ENCODE assay signal across 9 cellular contexts in the genomic region with DNA sequence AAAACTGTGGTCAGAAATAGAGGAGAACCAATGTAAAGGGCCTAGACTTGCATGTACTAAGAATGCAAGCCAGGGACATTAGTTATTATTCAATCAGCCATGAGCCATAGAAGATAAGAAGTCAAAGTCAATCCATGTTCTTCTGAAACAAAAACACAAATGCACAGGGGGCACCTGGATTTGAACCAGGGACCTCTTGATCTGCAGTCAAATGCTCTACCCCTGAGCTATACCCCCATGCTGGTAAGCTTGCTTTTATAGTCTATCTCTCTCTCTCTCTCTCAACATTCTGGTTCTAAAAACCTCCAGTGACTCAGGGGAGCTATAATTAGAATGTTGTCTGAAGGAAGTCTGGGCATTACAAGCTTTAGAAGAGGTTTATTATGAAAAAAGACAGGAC.
A peak's percentile ranks its signal among the peaks of the same experiment; 100 is the strongest.
DNase-seq lines count a peak whose midpoint lies in the region; ATAC-seq and TF ChIP-seq lines count a peak whose summit lies in the region.
"Had no signal": no experiment of that assay in that cellular context is flagged by ENCODE, and none has a peak within 500 bp of the region (broad histone marks: within the 10 kb centered on the region; RNA-seq: fewer than 3 reads in every experiment).

No MANE protein-coding gene starts in this region.

- no peaks in the 10 kb centered on the region for H3K36me3 ChIP-seq in mesendoderm (ENCODE audit: control insufficient read depth, insufficient read depth, low read length)

- H3K27me3 Mint-ChIP-seq in Calu3 (ENCODE audit: unreplicated experiment), result no peaks in the 10 kb centered on the region
- peaks cover 8% of the 10 kb centered on the region for H3K27me3 Mint-ChIP-seq in activated CD8-positive, alpha-beta memory T cell treated with anti-CD3 and anti-CD28 coated beads, Interleukin-2, amount 10 ng/mL, durations not matched to agents 7 days and 5 days

- H3K4me3 Mint-ChIP-seq in Calu3 (ENCODE audit: low read depth, unreplicated experiment), result no peak overlapping the region
- H3K4me3 Mint-ChIP-seq in activated CD8-positive, alpha-beta memory T cell treated with anti-CD3 and anti-CD28 coated beads, Interleukin-2, amount 10 ng/mL, durations not matched to agents 7 days and 5 days, result no peak overlapping the region

- no peak overlapping the region for H2BK120ac ChIP-seq in mesendoderm (ENCODE audit: low read depth, low read length)

- CTCF ChIA-PET in Calu3 (lab: Charles Lee), result interaction anchor here (0.6 to 2.2 kb wide), 4 partner anchors 16 to 197 kb away, joined by 3 to 6 read pairs (median 3); a partner anchor contains a TSS
- CTCF ChIA-PET in activated CD8-positive, alpha-beta memory T cell treated with anti-CD3 and anti-CD28 coated beads, Interleukin-2, amount 10 ng/mL, durations not matched to agents 7 days and 5 days (lab: Charles Lee), result interaction anchor here (0.9 kb wide), 1 partner anchor 11 kb away, joined by 4 read pairs; no protein-coding TSS in a partner anchor

- H2AK5ac ChIP-seq in mesendoderm (ENCODE audit: low read length), result no peak overlapping the region

- no peaks in the 10 kb centered on the region for H3K27me3 ChIP-seq in mesendoderm (ENCODE audit: insufficient read depth, low read length, poor library complexity)

- no peak for TF ChIP-seq CTCF in Calu3 (IDR thresholded peaks at IDR 0.05; ENCODE audit: unreplicated experiment)

- no peak overlapping the region for H3K18ac ChIP-seq in mesendoderm (ENCODE audit: low read length)

- no peak overlapping the region for H2BK5ac ChIP-seq in mesendoderm (ENCODE audit: low read length)

- H4K8ac ChIP-seq in mesendoderm (ENCODE audit: low read depth, low read length), result no peak overlapping the region

- no peak overlapping the region for H3K23ac ChIP-seq in mesendoderm (ENCODE audit: low read length)

- H3K79me1 ChIP-seq in mesendoderm (ENCODE audit: low read length), result no peaks in the 10 kb centered on the region

- no peak for ATAC-seq in activated CD8-positive, alpha-beta memory T cell treated with anti-CD3 and anti-CD28 coated beads, Interleukin-2, amount 10 ng/mL, durations not matched to agents 7 days and 5 days
- no peak for ATAC-seq in stimulated activated naive CD8-positive, alpha-beta T cell treated with anti-CD3 and anti-CD28 coated beads, Interleukin-15, Interleukin-2, amounts not matched to agents 100 U/mL and 50 U/mL, for 24 hours
- ATAC-seq in HG03039 (IDR thresholded peaks at IDR 0.05; ENCODE audit: unreplicated experiment), result no peak

- H3K4me1 Mint-ChIP-seq in Calu3 (ENCODE audit: low read depth, unreplicated experiment), result peaks cover 11% of the 10 kb centered on the region
- H3K4me1 Mint-ChIP-seq in activated CD8-positive, alpha-beta memory T cell treated with anti-CD3 and anti-CD28 coated beads, Interleukin-2, amount 10 ng/mL, durations not matched to agents 7 days and 5 days, result no peaks in the 10 kb centered on the region

- no peak overlapping the region for H4K5ac ChIP-seq in mesendoderm (ENCODE audit: low read length)

- DNase-seq in Calu3, result peak; percentile 38
- peak; percentile 40 to 45 for DNase-seq in Kasumi-1 (lab: John Stamatoyannopoulos, UW)
- peak; percentile 81 for DNase-seq in astrocyte of the hippocampus (ENCODE audit: low read depth, low spot score)
- DNase-seq in mesendoderm, result peak; percentile 27
- no peak for DNase-seq in activated CD8-positive, alpha-beta memory T cell treated with anti-CD3 and anti-CD28 coated beads, Interleukin-2, amount 10 ng/mL, durations not matched to agents 7 days and 5 days
- DNase-seq in stimulated activated naive CD8-positive, alpha-beta T cell treated with anti-CD3 and anti-CD28 coated beads, Interleukin-15, Interleukin-2, amounts not matched to agents 100 U/mL and 50 U/mL, for 24 hours, result no peak
- DNase-seq in activated T-cell treated with anti-CD3 and anti-CD28 coated beads for 4 hours, result no peak
- DNase-seq: amniotic stem cell had no signal

- no peak overlapping the region for H3K56ac ChIP-seq in mesendoderm (ENCODE audit: low read length)

- H3K4ac ChIP-seq in mesendoderm (ENCODE audit: low read depth, low read length), result no peak overlapping the region

- intact Hi-C loops in Calu3 (cut with micrococcal nuclease; ENCODE audit: unreplicated experiment), result no loop called here

- no peaks in the 10 kb centered on the region for H3K79me2 ChIP-seq in mesendoderm (ENCODE audit: control insufficient read depth, insufficient read depth, low read length)

- H2BK15ac ChIP-seq in mesendoderm (replicated peaks; ENCODE audit: low read depth), result no peak overlapping the region

- peak overlapping the region; percentile 73 for H3K27ac Mint-ChIP-seq in Calu3 (ENCODE audit: unreplicated experiment)
- no peak overlapping the region for H3K27ac Mint-ChIP-seq in activated CD8-positive, alpha-beta memory T cell treated with anti-CD3 and anti-CD28 coated beads, Interleukin-2, amount 10 ng/mL, durations not matched to agents 7 days and 5 days

- BruUV-seq in Calu3 (replicated peaks; lab: Mats Ljungman, UMichigan), result no TSS peak

- H3K4me2 ChIP-seq in mesendoderm (ENCODE audit: low read length), result no peak overlapping the region

- no peaks in the 10 kb centered on the region for H3K4me1 ChIP-seq in mesendoderm (ENCODE audit: control insufficient read depth, low read depth, low read length)

- H3K27ac ChIP-seq in mesendoderm (ENCODE audit: low read depth, low read length), result no peak overlapping the region

- no peak overlapping the region for H3K4me3 ChIP-seq in mesendoderm (ENCODE audit: low read length)

- H3K9me3 Mint-ChIP-seq in Calu3 (ENCODE audit: low read depth, unreplicated experiment), result no peaks in the 10 kb centered on the region
- no peaks in the 10 kb centered on the region for H3K9me3 Mint-ChIP-seq in activated CD8-positive, alpha-beta memory T cell treated with anti-CD3 and anti-CD28 coated beads, Interleukin-2, amount 10 ng/mL, durations not matched to agents 7 days and 5 days (ENCODE audit: low read depth)

- no peak overlapping the region for H3K9ac ChIP-seq in mesendoderm (ENCODE audit: low read length)

- peaks cover 7% of the 10 kb centered on the region for H3K36me3 Mint-ChIP-seq in Calu3 (ENCODE audit: insufficient read depth, unreplicated experiment)
- no peaks in the 10 kb centered on the region for H3K36me3 Mint-ChIP-seq in activated CD8-positive, alpha-beta memory T cell treated with anti-CD3 and anti-CD28 coated beads, Interleukin-2, amount 10 ng/mL, durations not matched to agents 7 days and 5 days

Comparison
In these comparisons a context has a peak if more than half of its experiments do, and no peak if none do; other contexts are left out.
1. DNase-seq: peak in Calu3 (single experiment), Kasumi-1 (2 of 2), astrocyte of the hippocampus (single experiment) and mesendoderm (single experiment); none in activated CD8-positive, alpha-beta memory T cell treated with anti-CD3 and anti-CD28 coated beads, Interleukin-2, amount 10 ng/mL, durations not matched to agents 7 days and 5 days (single experiment), stimulated activated naive CD8-positive, alpha-beta T cell treated with anti-CD3 and anti-CD28 coated beads, Interleukin-15, Interleukin-2, amounts not matched to agents 100 U/mL and 50 U/mL, for 24 hours (single experiment) and activated T-cell treated with anti-CD3 and anti-CD28 coated beads for 4 hours (single experiment).